Comparison of ENCODE assay signal across 8 cellular contexts in genomic region chr1:86965012-86965826, GRCh38. TPM values are rescaled to one million over a fixed set of nuclear protein-coding genes. Genes with fewer than 3 reads are reported as not detected.
DNase-seq lines count a peak whose midpoint lies in the region; ATAC-seq, FAIRE-seq and TF ChIP-seq lines count a peak whose summit lies in the region.

No MANE protein-coding gene starts in this region.

- H4K20me1 ChIP-seq in endothelial cell of umbilical vein (replicated peaks; ENCODE audit: control insufficient read depth, extremely low read depth, insufficient read depth, low read length): no peaks in the 10 kb centered on the region

- H2AFZ ChIP-seq in endothelial cell of umbilical vein (ENCODE audit: low read depth, low read length): no peak overlapping the region

- BruUV-seq in endothelial cell of umbilical vein (replicated peaks; lab: Mats Ljungman, UMichigan): no TSS peak

- no peaks in the 10 kb centered on the region for H3K9me1 ChIP-seq in endothelial cell of umbilical vein (replicated peaks; ENCODE audit: control insufficient read depth, extremely low read depth, insufficient read depth, low read length)

- H3K4me3 Mint-ChIP-seq in neural crest cell: no peak overlapping the region

- peak; percentile 40 for FAIRE-seq in endothelial cell of umbilical vein (lab: Jason Lieb, UNC)

- intact Hi-C loops in endothelial cell of umbilical vein (cut with micrococcal nuclease): loop anchor here (1.0 kb wide), 4 partner anchors 50 to 184 kb away; no protein-coding TSS in a partner anchor

- POLR2A ChIA-PET in endothelial cell of umbilical vein (lab: Charles Lee): interaction anchor here (1.2 kb wide), 1 partner anchor 51 kb away, joined by 3 read pairs; the partner anchor contains the start of gene SELENOF

- peaks cover 15% of the 10 kb centered on the region for H3K36me3 Mint-ChIP-seq in neural crest cell (ENCODE audit: low read depth)

- no peaks in the 10 kb centered on the region for H3K9me3 ChIP-seq in HAP-1
- no peaks in the 10 kb centered on the region for H3K9me3 ChIP-seq in endothelial cell of umbilical vein (replicated peaks; ENCODE audit: control insufficient read depth, insufficient read depth, low read length)

- H3K27me3 Mint-ChIP-seq in neural crest cell (ENCODE audit: low read depth): no peaks in the 10 kb centered on the region

- dilution Hi-C loops in endothelial cell of umbilical vein (cut with MboI; ENCODE audit: extremely low pct_ligation_motif_present, low sequenced_read_pairs): no loop called here

- no peak overlapping the region for H3K9ac ChIP-seq in endothelial cell of umbilical vein (replicated peaks; ENCODE audit: extremely low read depth, insufficient read depth, low read length)

- no peak overlapping the region for H3K27ac Mint-ChIP-seq in neural crest cell (ENCODE audit: unreplicated experiment)

- H3K4me3 ChIP-seq in HAP-1: no peak overlapping the region
- H3K4me3 ChIP-seq in endothelial cell of umbilical vein (replicated peaks in 1 of 3; ENCODE audit: insufficient read depth in 1 of 3, low read depth in 1 of 3, low read length in 3 of 3): no peak overlapping the region

- peaks cover 5% of the 10 kb centered on the region for H3K9me3 Mint-ChIP-seq in neural crest cell

- H3K36me3 ChIP-seq in HAP-1 (replicated peaks) (0 out of 2 replicates have a peak, but pooled peaks cover 3% of the 10 kb centered on the region), endothelial cell of umbilical vein (ENCODE audit: control insufficient read depth in 2 of 2, extremely low read depth in 1 of 2, insufficient read depth in 2 of 2, low read length in 2 of 2) (no peaks in the 10 kb centered on the region)

- H3K27me3 ChIP-seq in HAP-1 (ENCODE audit: low read depth): no peaks in the 10 kb centered on the region
- no peaks in the 10 kb centered on the region for H3K27me3 ChIP-seq in endothelial cell of umbilical vein (ENCODE audit: control insufficient read depth in 2 of 2, insufficient read depth in 2 of 2, low read length in 2 of 2)

- H3K4me1 Mint-ChIP-seq in neural crest cell: no peaks in the 10 kb centered on the region

- no peak for TF ChIP-seq POLR2A in endothelial cell of umbilical vein (IDR thresholded peaks at IDR 0.05; ENCODE audit: low read depth, low read length)

- no peak for ATAC-seq in HG03521 (IDR thresholded peaks at IDR 0.05; ENCODE audit: unreplicated experiment)

- H3K27ac ChIP-seq in endothelial cell of umbilical vein (ENCODE audit: insufficient read depth, low read depth, low read length): no peak overlapping the region

- DNase-seq in NCI-H1436 (lab: John Stamatoyannopoulos, UW) (peak; percentile 6), NCI-H1436 treated with DMSO at 0.1 percent for 48 hours (lab: John Stamatoyannopoulos, UW) (no peak), HAP-1 (ENCODE audit: low spot score in 2 of 2) (peak; percentile 45), OCI-M1 (lab: John Stamatoyannopoulos, UW) (peak; percentile 62), endothelial cell of umbilical vein (ENCODE audit: low read depth, low spot score) (peak; percentile 56), neural crest cell (ENCODE audit: low read depth, low spot score) (no peak), SKM-1 treated with dmso at 0.1 percent for 144 hours (lab: John Stamatoyannopoulos, UW; ENCODE audit: unreplicated experiment) (no peak)

- no peaks in the 10 kb centered on the region for H3K4me1 ChIP-seq in HAP-1
- no peaks in the 10 kb centered on the region for H3K4me1 ChIP-seq in endothelial cell of umbilical vein (ENCODE audit: control insufficient read depth, extremely low read depth, insufficient read depth, low read length)

- TF ChIP-seq CTCF in endothelial cell of umbilical vein (IDR thresholded peaks at IDR 0.05; ENCODE audit: extremely low read depth in 1 of 2, insufficient read depth in 1 of 2, low read depth in 1 of 2, low read length in 2 of 2) (peak; percentile 61 to 63), neural crest cell (conservative IDR thresholded peaks at IDR 0.05) (peak; percentile 65)

- H3K79me2 ChIP-seq in endothelial cell of umbilical vein (ENCODE audit: control insufficient read depth, insufficient read depth, low read length): no peaks in the 10 kb centered on the region

- in situ Hi-C loops in HAP-1 (cut with MboI; ENCODE audit: low sequenced_read_pairs): no loop called here

- CTCF ChIA-PET in endothelial cell of umbilical vein (lab: Charles Lee): interaction anchor here (0.7 to 4.2 kb wide), 32 partner anchors 8 to 586 kb away, joined by 3 to 99 read pairs (median 5); partner anchors contain the start of genes HS2ST1, SELENOF and SH3GLB1

- no peak overlapping the region for H3K4me2 ChIP-seq in endothelial cell of umbilical vein (ENCODE audit: insufficient read depth, low read length)

TF ChIP-seq in endothelial cell of umbilical vein, 7 proteins besides CTCF, POLR2A, EP300 and RAD21:
- TF ChIP-seq FOS (IDR thresholded peaks at IDR 0.05; ENCODE audit: borderline replicate concordance, insufficient read depth, low read length): no peak
- peak; percentile 7 for TF ChIP-seq GATA2 (IDR thresholded peaks at IDR 0.05; ENCODE audit: insufficient read depth, insufficient read length, low read depth, low read length)

RNA-seq across cellular contexts. Expression of gene HS2ST1, which starts 50.8 kb away (rescaled TPM):
- total RNA-seq in endothelial cell of umbilical vein: 28.7 and 31.2 TPM in 2 replicates
- 4.4 and 5.5 TPM in 2 replicates for polyA plus RNA-seq in endothelial cell of umbilical vein
- 6.4 and 6.9 TPM in 2 replicates for polyA plus RNA-seq in endothelial cell of umbilical vein (2011; cell fraction: cytosol; rRNA removed)
- polyA plus RNA-seq in endothelial cell of umbilical vein (2011; cell fraction: nucleus; rRNA removed): 4.1 and 5.0 TPM in 2 replicates
- polyA plus RNA-seq in endothelial cell of umbilical vein (2012): 14.2 and 23.0 TPM in 2 replicates
- polyA minus RNA-seq in endothelial cell of umbilical vein: 11.9 and 21.0 TPM in 2 replicates
- polyA minus RNA-seq in endothelial cell of umbilical vein (2011; cell fraction: cytosol; rRNA and poly(A)+ RNA removed): 10.3 TPM
- 9.5 and 14.1 TPM in 2 replicates for polyA minus RNA-seq in endothelial cell of umbilical vein (2011; cell fraction: nucleus; rRNA and poly(A)+ RNA removed)
- 56.4 and 57.5 TPM in 2 replicates for total RNA-seq in neural crest cell

RNA-seq across cellular contexts. Expression of gene SELENOF, which starts 51.3 kb away (rescaled TPM):
- total RNA-seq in endothelial cell of umbilical vein (202 and 205 TPM in 2 replicates), neural crest cell (116 and 129 TPM in 2 replicates)
- polyA plus RNA-seq in endothelial cell of umbilical vein: 81.3 and 102 TPM in 2 replicates
- polyA plus RNA-seq in endothelial cell of umbilical vein (2011; cell fraction: cytosol; rRNA removed): 157 and 158 TPM in 2 replicates
- 48.8 and 62.7 TPM in 2 replicates for polyA plus RNA-seq in endothelial cell of umbilical vein (2011; cell fraction: nucleus; rRNA removed)
- 156 and 223 TPM in 2 replicates for polyA plus RNA-seq in endothelial cell of umbilical vein (2012)
- polyA minus RNA-seq in endothelial cell of umbilical vein: 99.5 and 129 TPM in 2 replicates
- 49.9 TPM for polyA minus RNA-seq in endothelial cell of umbilical vein (2011; cell fraction: cytosol; rRNA and poly(A)+ RNA removed)
- polyA minus RNA-seq in endothelial cell of umbilical vein (2011; cell fraction: nucleus; rRNA and poly(A)+ RNA removed): 26.0 and 33.2 TPM in 2 replicates

Comparison
In these comparisons a context has a peak if more than half of its experiments do, and no peak if none do; other contexts are left out.
1. DNase-seq: peak in NCI-H1436 (single experiment), HAP-1 (2 of 2), OCI-M1 (single experiment) and endothelial cell of umbilical vein (single experiment); none in NCI-H1436 treated with DMSO at 0.1 percent for 48 hours (single experiment), neural crest cell (single experiment) and SKM-1 treated with dmso at 0.1 percent for 144 hours (single experiment).